Comparison of ENCODE assay signal across 20 cellular contexts in the genomic region with DNA sequence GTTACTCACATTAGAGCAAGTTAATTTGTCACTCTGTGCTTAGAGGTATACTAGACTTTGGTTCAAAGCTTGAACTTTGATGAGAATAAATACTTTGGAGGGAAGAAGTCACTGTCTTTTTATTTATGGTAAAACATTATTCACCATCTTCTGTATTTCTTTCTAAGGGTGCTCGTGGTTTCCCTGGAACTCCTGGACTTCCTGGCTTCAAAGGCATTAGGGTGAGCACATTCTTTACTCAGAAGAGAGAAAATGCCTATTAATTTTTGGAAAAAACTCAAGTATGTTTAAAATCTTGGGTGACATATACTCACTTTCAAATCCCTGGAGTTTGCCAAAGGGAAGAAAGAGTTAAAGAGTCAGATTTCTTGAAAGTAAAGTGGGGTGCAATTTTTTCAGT. TPM values are rescaled to one million over a fixed set of nuclear protein-coding genes. Genes with fewer than 3 reads are reported as not detected.
DNase-seq lines count a peak whose midpoint lies in the region; ATAC-seq, FAIRE-seq and TF ChIP-seq lines count a peak whose summit lies in the region.
"Had no signal": no experiment of that assay in that cellular context is flagged by ENCODE, and none has a peak within 500 bp of the region (broad histone marks: within the 10 kb centered on the region; RNA-seq: fewer than 3 reads in every experiment).

No MANE protein-coding gene starts in this region.

- H3K4me2 ChIP-seq in astrocyte (ENCODE audit: low read length), result no peak overlapping the region

- no peak for DNase-seq in HFFc6
- DNase-seq in astrocyte (ENCODE audit: low read depth), result no peak
- DNase-seq in iris pigment epithelial cell (ENCODE audit: low read depth), result peak; percentile 15
- DNase-seq in activated CD8-positive, alpha-beta memory T cell treated with anti-CD3 and anti-CD28 coated beads, Interleukin-2, amount 50 U/mL, for 4 hours, result no peak
- DNase-seq in NCI-H2029 (lab: John Stamatoyannopoulos, UW), result no peak
- DNase-seq in activated T-helper 2 cell treated with anti-CD3 and anti-CD28 coated beads, Interferon-gamma antibody, Interleukin-2, Interleukin-4, amounts not matched to agents 10 μg/mL and 5 μg/mL and 100 μg/mL, durations not matched to agents 14 hours and 24 hours and 36 hours (ENCODE audit: low spot score), result no peak
- DNase-seq: ACHN; CD8-positive, alpha-beta T cell; DMS79 treated with DMSO at 0.1 percent for 48 hours; NCI-H1436 treated with DMSO at 0.1 percent for 48 hours; NCI-H2227 treated with DMSO at 0.1 percent for 48 hours; NCI-H526 treated with DMSO at 0.1 percent for 48 hours; NK-92 treated with Interleukin-12 subunit alpha and Interleukin-12 subunit beta, amount 100 ng/mL, for 24 hours; SJCRH30 had no signal

- H3K4me3 Mint-ChIP-seq in HFFc6, result peak overlapping the region; percentile 76
- peak overlapping the region; percentile 72 for H3K4me3 Mint-ChIP-seq in astrocyte (ENCODE audit: unreplicated experiment)
- no peak overlapping the region for H3K4me3 Mint-ChIP-seq in activated T-helper 2 cell treated with anti-CD3 and anti-CD28 coated beads, Interferon-gamma antibody, Interleukin-2, Interleukin-4, amounts not matched to agents 10 μg/mL and 5 μg/mL and 100 μg/mL, durations not matched to agents 14 hours and 24 hours and 36 hours (ENCODE audit: low read depth)
- H3K4me3 Mint-ChIP-seq: CD8-positive, alpha-beta T cell had no signal

- no peak overlapping the region for H2AFZ ChIP-seq in astrocyte (ENCODE audit: low read depth, low read length)

- H3K27ac ChIP-seq in astrocyte (ENCODE audit: low read depth, low read length) (peak overlapping the region; percentile 17), urinary bladder (ENCODE audit: low read depth) (peak overlapping the region; percentile 10)
- H3K27ac ChIP-seq: RWPE1, SJCRH30 had no signal

- H3K9me3 Mint-ChIP-seq in HFFc6, result no peaks in the 10 kb centered on the region
- H3K9me3 Mint-ChIP-seq in astrocyte (ENCODE audit: unreplicated experiment), result no peaks in the 10 kb centered on the region
- H3K9me3 Mint-ChIP-seq in activated T-helper 2 cell treated with anti-CD3 and anti-CD28 coated beads, Interferon-gamma antibody, Interleukin-2, Interleukin-4, amounts not matched to agents 10 μg/mL and 5 μg/mL and 100 μg/mL, durations not matched to agents 14 hours and 24 hours and 36 hours, result no peaks in the 10 kb centered on the region
- H3K9me3 Mint-ChIP-seq: CD8-positive, alpha-beta T cell had no signal

- FAIRE-seq in astrocyte (lab: Jason Lieb, UNC), result peak; percentile 55
- FAIRE-seq: D721Med, H54 had no signal

- TF ChIP-seq CTCF in HFFc6 (IDR thresholded peaks at IDR 0.05), result no peak
- TF ChIP-seq CTCF in astrocyte (IDR thresholded peaks at IDR 0.05; ENCODE audit: insufficient read depth, low read depth, low read length), result no peak

- H3K36me3 Mint-ChIP-seq in HFFc6 (ENCODE audit: low read depth), result peaks cover 94% of the 10 kb centered on the region
- H3K36me3 Mint-ChIP-seq in astrocyte (ENCODE audit: low read depth, unreplicated experiment), result peaks cover 22% of the 10 kb centered on the region
- H3K36me3 Mint-ChIP-seq in activated T-helper 2 cell treated with anti-CD3 and anti-CD28 coated beads, Interferon-gamma antibody, Interleukin-2, Interleukin-4, amounts not matched to agents 10 μg/mL and 5 μg/mL and 100 μg/mL, durations not matched to agents 14 hours and 24 hours and 36 hours (ENCODE audit: low read depth), result no peaks in the 10 kb centered on the region
- H3K36me3 Mint-ChIP-seq: CD8-positive, alpha-beta T cell had no signal

- intact Hi-C loops in activated T-helper 2 cell treated with anti-CD3 and anti-CD28 coated beads, Interferon-gamma antibody, Interleukin-2, Interleukin-4, amounts not matched to agents 10 μg/mL and 5 μg/mL and 100 μg/mL, durations not matched to agents 14 hours and 24 hours and 36 hours (cut with micrococcal nuclease), result no loop called here

- H3K4me1 ChIP-seq in astrocyte (ENCODE audit: insufficient read depth, low read length) (peaks cover 56% of the 10 kb centered on the region), urinary bladder (ENCODE audit: insufficient read depth) (no peaks in the 10 kb centered on the region)

- no peak for ATAC-seq in HG02973 (IDR thresholded peaks at IDR 0.05; ENCODE audit: unreplicated experiment)
- ATAC-seq: CD8-positive, alpha-beta T cell had no signal

- H3K4me1 Mint-ChIP-seq in HFFc6 (ENCODE audit: low read depth) (peaks cover 100% of the 10 kb centered on the region), astrocyte (ENCODE audit: low read depth, unreplicated experiment) (peaks cover 69% of the 10 kb centered on the region)
- H3K4me1 Mint-ChIP-seq in activated T-helper 2 cell treated with anti-CD3 and anti-CD28 coated beads, Interferon-gamma antibody, Interleukin-2, Interleukin-4, amounts not matched to agents 10 μg/mL and 5 μg/mL and 100 μg/mL, durations not matched to agents 14 hours and 24 hours and 36 hours (ENCODE audit: low read depth), result no peaks in the 10 kb centered on the region

- H3K4me3 ChIP-seq in astrocyte (ENCODE audit: insufficient read depth, low read depth, low read length) (no peak overlapping the region), urinary bladder (ENCODE audit: low read depth, low read length) (no peak overlapping the region)
- H3K4me3 ChIP-seq: SJCRH30 had no signal

- H3K36me3 ChIP-seq in astrocyte (ENCODE audit: insufficient read depth, low read length) (peaks cover 93% of the 10 kb centered on the region), urinary bladder (ENCODE audit: insufficient read depth) (peaks cover 2% of the 10 kb centered on the region)
- H3K36me3 ChIP-seq: SJCRH30 had no signal

- H3K79me2 ChIP-seq in astrocyte (ENCODE audit: insufficient read depth, low read length), result peaks cover 79% of the 10 kb centered on the region

- no peak overlapping the region for H3K9ac ChIP-seq in astrocyte (ENCODE audit: low read length)

- peak overlapping the region; percentile 90 for H3K27ac Mint-ChIP-seq in HFFc6
- peak overlapping the region; percentile 24 for H3K27ac Mint-ChIP-seq in astrocyte (ENCODE audit: unreplicated experiment)
- no peak overlapping the region for H3K27ac Mint-ChIP-seq in activated T-helper 2 cell treated with anti-CD3 and anti-CD28 coated beads, Interferon-gamma antibody, Interleukin-2, Interleukin-4, amounts not matched to agents 10 μg/mL and 5 μg/mL and 100 μg/mL, durations not matched to agents 14 hours and 24 hours and 36 hours
- H3K27ac Mint-ChIP-seq: CD8-positive, alpha-beta T cell had no signal

- no peaks in the 10 kb centered on the region for H3K27me3 ChIP-seq in astrocyte (ENCODE audit: insufficient read depth, low read length)
- H3K27me3 ChIP-seq: SJCRH30 had no signal

- no peaks in the 10 kb centered on the region for H3K9me3 ChIP-seq in astrocyte (ENCODE audit: insufficient read depth, low read depth, low read length)
- H3K9me3 ChIP-seq: SJCRH30 had no signal

- H4K20me1 ChIP-seq in astrocyte (ENCODE audit: insufficient read depth, low read length), result peaks cover 83% of the 10 kb centered on the region

- H3K27me3 Mint-ChIP-seq in HFFc6 (ENCODE audit: insufficient read depth) (peaks cover 10% of the 10 kb centered on the region), astrocyte (ENCODE audit: low read depth, unreplicated experiment) (no peaks in the 10 kb centered on the region)
- H3K27me3 Mint-ChIP-seq in activated T-helper 2 cell treated with anti-CD3 and anti-CD28 coated beads, Interferon-gamma antibody, Interleukin-2, Interleukin-4, amounts not matched to agents 10 μg/mL and 5 μg/mL and 100 μg/mL, durations not matched to agents 14 hours and 24 hours and 36 hours (ENCODE audit: low read depth), result peaks cover 18% of the 10 kb centered on the region

- 25% methylated on average over 1 of the region's 1 CpG for WGBS in urinary bladder

RNA-seq across cellular contexts. Expression of gene COL1A2, which starts 10.8 kb away (rescaled TPM):
- 1,000 to 10,000 TPM; 3,728 to 6,317 (median 3,918) TPM for total RNA-seq in HFFc6 (2021; fragmentation: NEBNext Ultra II Directional; extraction: Animal tissue kit (Norgen Biotek cat#: 25700))
- total RNA-seq in astrocyte (6,748 and 8,907 TPM in 2 replicates), urinary bladder (11,897 TPM)
- 1,063 TPM for polyA plus RNA-seq in urinary bladder
- 1.4 and 1.5 TPM in 2 replicates for total RNA-seq in activated T-helper 2 cell treated with anti-CD3 and anti-CD28 coated beads, Interferon-gamma antibody, Interleukin-2, Interleukin-4, amounts not matched to agents 10 μg/mL and 5 μg/mL and 100 μg/mL, durations not matched to agents 14 hours and 24 hours and 36 hours
- total RNA-seq: CD8-positive, alpha-beta T cell; HT-29 had no signal

Comparison
In these comparisons a context has a peak if more than half of its experiments do, and no peak if none do; other contexts are left out.
1. RNA of gene COL1A2, which starts 10.8 kb away (total RNA-seq): 11,897 TPM in urinary bladder (single experiment), 6,748 to 8,907 TPM in astrocyte and 3,728 to 6,317 TPM in HFFc6; 1.4 to 1.5 TPM in activated T-helper 2 cell treated with anti-CD3 and anti-CD28 coated beads, Interferon-gamma antibody, Interleukin-2, Interleukin-4, amounts not matched to agents 10 μg/mL and 5 μg/mL and 100 μg/mL, durations not matched to agents 14 hours and 24 hours and 36 hours; every median in the first group is over 1,000 times any median in the second.